Comparison of ENCODE assay signal across 12 cellular contexts in the genomic region with DNA sequence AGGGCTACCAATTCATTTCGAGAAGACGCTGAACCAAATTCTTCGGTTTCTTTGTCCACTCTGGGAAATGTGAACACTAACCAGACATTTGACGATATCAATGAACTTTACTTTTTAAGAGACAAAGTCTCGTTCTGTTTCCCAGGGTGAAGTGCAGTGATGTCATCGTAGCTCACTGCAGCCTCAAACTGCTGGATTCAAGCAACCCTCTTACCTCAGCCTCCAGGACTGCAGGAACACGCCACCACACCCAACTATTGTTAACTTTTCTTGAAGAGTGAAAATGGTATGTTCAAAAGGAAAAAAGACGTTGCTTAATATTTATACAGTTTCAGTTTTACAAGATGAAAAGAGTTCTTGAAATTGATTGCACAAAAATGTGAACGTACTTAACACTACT. TPM values are rescaled to one million over a fixed set of nuclear protein-coding genes. Genes with fewer than 3 reads are reported as not detected.
DNase-seq lines count a peak whose midpoint lies in the region; ATAC-seq, FAIRE-seq and TF ChIP-seq lines count a peak whose summit lies in the region.
"Had no signal": no experiment of that assay in that cellular context is flagged by ENCODE, and none has a peak within 500 bp of the region (broad histone marks: within the 10 kb centered on the region; RNA-seq: fewer than 3 reads in every experiment).

No MANE protein-coding gene starts in this region.

- DNase-seq in MV-4-11 (lab: John Stamatoyannopoulos, UW): peak; percentile 26
- DNase-seq in cardiac fibroblast (ENCODE audit: low read depth in 2 of 2): peak; percentile 76 to 96
- peak; percentile 64 for DNase-seq in mesendoderm
- DNase-seq in CD8-positive, alpha-beta memory T cell: no peak
- DNase-seq in Kasumi-1 (lab: John Stamatoyannopoulos, UW): no peak
- DNase-seq in stimulated activated CD4-positive, alpha-beta T cell treated with anti-CD3 and anti-CD28 coated beads, Interleukin-12 subunit alpha, Interleukin-12 subunit beta, amount 100 ng/mL, for 4 hours: no peak
- DNase-seq: DMS79 had no signal

- no peaks in the 10 kb centered on the region for H3K36me3 ChIP-seq in mesendoderm (ENCODE audit: control insufficient read depth, insufficient read depth, low read length)
- H3K36me3 ChIP-seq in CD8-positive, alpha-beta memory T cell (ENCODE audit: insufficient read depth, low read length): no peaks in the 10 kb centered on the region

- TF ChIP-seq CTCF in cardiac fibroblast (IDR thresholded peaks at IDR 0.05; ENCODE audit: low read depth, low read length): no peak

- H3K4me3 ChIP-seq in cardiac fibroblast (replicated peaks in 1 of 2; ENCODE audit: low read depth in 2 of 2, low read length in 2 of 2): peak overlapping the region in 1 of 2 donors; percentile 28
- H3K4me3 ChIP-seq in mesendoderm (ENCODE audit: low read length): no peak overlapping the region
- no peak overlapping the region for H3K4me3 ChIP-seq in CD8-positive, alpha-beta memory T cell (ENCODE audit: low read length)

- peak; percentile 69 for FAIRE-seq in G401.6 (lab: Jason Lieb, UNC)
- FAIRE-seq: colon, islet of Langerhans had no signal

- H4K5ac ChIP-seq in mesendoderm (ENCODE audit: low read length): no peak overlapping the region

- no peak overlapping the region for H4K8ac ChIP-seq in mesendoderm (ENCODE audit: low read depth, low read length)

- no CpG with 5 or more reads among the region's 9 CpGs for WGBS in mesendoderm (ENCODE audit: extremely low coverage, insufficient coverage, low lambda C conversion rate)

- H3K9me3 ChIP-seq in CD8-positive, alpha-beta memory T cell (ENCODE audit: low read length): no peaks in the 10 kb centered on the region

- H3K23ac ChIP-seq in mesendoderm (ENCODE audit: low read length): no peak overlapping the region

- H3K27me3 ChIP-seq in mesendoderm (ENCODE audit: insufficient read depth, low read length, poor library complexity): no peaks in the 10 kb centered on the region
- H3K27me3 ChIP-seq in CD8-positive, alpha-beta memory T cell (ENCODE audit: insufficient read depth, low read length, poor library complexity, severe bottlenecking): no peaks in the 10 kb centered on the region

- no peak overlapping the region for H3K27ac ChIP-seq in mesendoderm (ENCODE audit: low read depth, low read length)
- H3K27ac ChIP-seq in CD8-positive, alpha-beta memory T cell (ENCODE audit: low read depth, low read length): no peak overlapping the region

- peaks cover 35% of the 10 kb centered on the region for H3K79me2 ChIP-seq in mesendoderm (ENCODE audit: control insufficient read depth, insufficient read depth, low read length)

- no peak overlapping the region for H3K27ac Mint-ChIP-seq in CD8-positive, alpha-beta memory T cell

- CTCF ChIA-PET in CD8-positive, alpha-beta memory T cell (lab: Charles Lee): no interaction called here

- H2BK5ac ChIP-seq in mesendoderm (ENCODE audit: low read length): no peak overlapping the region

- H3K56ac ChIP-seq in mesendoderm (ENCODE audit: low read length): no peak overlapping the region

- POLR2A ChIA-PET in CD8-positive, alpha-beta memory T cell (lab: Charles Lee): no interaction called here

- no peak overlapping the region for H3K9ac ChIP-seq in mesendoderm (ENCODE audit: low read length)

- no peaks in the 10 kb centered on the region for H3K27me3 Mint-ChIP-seq in CD8-positive, alpha-beta memory T cell

- H3K36me3 Mint-ChIP-seq in CD8-positive, alpha-beta memory T cell: no peaks in the 10 kb centered on the region
- H3K36me3 Mint-ChIP-seq: IgD-negative memory B cell had no signal

- no peaks in the 10 kb centered on the region for H3K9me3 Mint-ChIP-seq in CD8-positive, alpha-beta memory T cell
- H3K9me3 Mint-ChIP-seq: IgD-negative memory B cell had no signal

- no peak overlapping the region for H2BK15ac ChIP-seq in mesendoderm (replicated peaks; ENCODE audit: low read depth)

- no peak overlapping the region for H3K4ac ChIP-seq in mesendoderm (ENCODE audit: low read depth, low read length)

- H2BK120ac ChIP-seq in mesendoderm (ENCODE audit: low read depth, low read length): no peak overlapping the region

- H3K4me3 Mint-ChIP-seq in CD8-positive, alpha-beta memory T cell: no peak overlapping the region

- H3K4me1 Mint-ChIP-seq in CD8-positive, alpha-beta memory T cell: peaks cover 0 to 6% (median 0%) of the 10 kb centered on the region in 3 donors

- no peak overlapping the region for H2AK5ac ChIP-seq in mesendoderm (ENCODE audit: low read length)

- H3K4me2 ChIP-seq in mesendoderm (ENCODE audit: low read length): no peak overlapping the region

- no peak overlapping the region for H3K18ac ChIP-seq in mesendoderm (ENCODE audit: low read length)

- ATAC-seq in HG02678 (IDR thresholded peaks at IDR 0.05; ENCODE audit: unreplicated experiment): no peak

- H3K4me1 ChIP-seq in mesendoderm (ENCODE audit: control insufficient read depth, low read depth, low read length): peaks cover 3% of the 10 kb centered on the region
- H3K4me1 ChIP-seq in CD8-positive, alpha-beta memory T cell (ENCODE audit: insufficient read depth, low read length): no peaks in the 10 kb centered on the region

- peaks cover 9% of the 10 kb centered on the region for H3K79me1 ChIP-seq in mesendoderm (ENCODE audit: low read length)

RNA-seq across cellular contexts. Expression of gene MB21D2, which starts 30.6 kb away (rescaled TPM):
- polyA plus RNA-seq in mesendoderm (2013, experiment 1 of 2): 19.5 TPM
- 19.5 TPM for polyA plus RNA-seq in mesendoderm (2013, experiment 2 of 2)
- total RNA-seq in CD8-positive, alpha-beta memory T cell: 1 to 10 TPM; 1.1 TPM
- 0.17 TPM for polyA plus RNA-seq in CD8-positive, alpha-beta memory T cell
- polyA plus RNA-seq: IgD-negative memory B cell had no signal

Comparison
In these comparisons a context has a peak if more than half of its experiments do, and no peak if none do; other contexts are left out.
1. DNase-seq: peak in MV-4-11 (single experiment), cardiac fibroblast (2 of 2) and mesendoderm (single experiment); none in CD8-positive, alpha-beta memory T cell (0 of 5), Kasumi-1 (0 of 2) and stimulated activated CD4-positive, alpha-beta T cell treated with anti-CD3 and anti-CD28 coated beads, Interleukin-12 subunit alpha, Interleukin-12 subunit beta, amount 100 ng/mL, for 4 hours (single experiment).